In the genomic region with DNA sequence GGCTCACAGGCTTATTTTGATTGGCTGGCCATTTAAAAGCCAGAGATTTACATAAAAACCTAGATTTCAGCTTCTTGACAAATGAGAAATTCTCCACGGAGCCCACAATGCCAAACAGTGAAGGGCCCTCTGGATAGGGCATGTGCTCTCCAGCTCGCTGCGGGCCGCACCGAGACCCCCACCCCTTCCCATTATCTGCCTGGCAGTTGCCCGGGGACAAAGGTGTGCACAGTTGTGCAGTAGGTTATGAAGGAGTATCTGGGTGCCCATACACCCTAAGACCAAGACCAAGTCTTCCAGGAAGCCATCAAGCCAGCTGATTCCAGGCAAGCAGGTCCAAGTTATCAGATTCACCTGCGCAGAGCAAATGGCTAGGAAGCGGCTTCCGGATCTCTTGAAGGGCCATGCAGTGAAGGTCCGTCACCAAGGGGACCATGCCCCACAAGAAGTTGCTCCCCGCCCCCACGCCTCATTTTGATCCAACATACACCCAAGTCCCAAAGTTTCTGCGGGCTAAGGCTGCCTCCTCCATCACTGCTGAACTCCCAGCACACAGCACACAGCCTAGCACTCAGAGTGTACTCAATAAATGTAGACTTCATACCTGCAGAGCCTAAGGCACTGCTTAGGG, we compare ENCODE assay signal across 8 cellular contexts. TPM values are rescaled to one million over a fixed set of nuclear protein-coding genes. Genes with fewer than 3 reads are reported as not detected.
DNase-seq lines count a peak whose midpoint lies in the region; ATAC-seq and TF ChIP-seq lines count a peak whose summit lies in the region.

No MANE protein-coding gene starts in this region.

- intact Hi-C loops in Right ventricle myocardium superior (cut with DNase I): no loop called here
- intact Hi-C loops in cardiac septum (cut with DNase I): loop anchor here (2.0 kb wide), 1 partner anchor 117 kb away; the partner anchor contains the start of gene NR2C2

- H3K9me3 Mint-ChIP-seq in central memory CD8-positive, alpha-beta T cell: no peaks in the 10 kb centered on the region
- no peaks in the 10 kb centered on the region for H3K9me3 Mint-ChIP-seq in mesothelial cell of epicardium

- peaks cover 8% of the 10 kb centered on the region for H3K36me3 Mint-ChIP-seq in central memory CD8-positive, alpha-beta T cell (ENCODE audit: insufficient read depth)
- peaks cover 16% of the 10 kb centered on the region for H3K36me3 Mint-ChIP-seq in mesothelial cell of epicardium

- peak overlapping the region; percentile 94 for H3K4me3 Mint-ChIP-seq in central memory CD8-positive, alpha-beta T cell
- H3K4me3 Mint-ChIP-seq in mesothelial cell of epicardium: peak overlapping the region; percentile 98

- peak; percentile 1 for ATAC-seq in Right ventricle myocardium superior (ENCODE audit: poor library complexity)
- ATAC-seq in central memory CD8-positive, alpha-beta T cell (replicated peaks; ENCODE audit: extremely low read depth, poor library complexity, severe bottlenecking): no peak
- no peak for ATAC-seq in HG02870 (IDR thresholded peaks at IDR 0.05; ENCODE audit: unreplicated experiment)
- no peak for ATAC-seq in HG03095 (IDR thresholded peaks at IDR 0.05; ENCODE audit: unreplicated experiment)
- ATAC-seq in HG03439 (IDR thresholded peaks at IDR 0.05; ENCODE audit: unreplicated experiment): no peak

- peaks cover 27% of the 10 kb centered on the region for H3K4me1 Mint-ChIP-seq in central memory CD8-positive, alpha-beta T cell
- H3K4me1 Mint-ChIP-seq in mesothelial cell of epicardium: peaks cover 19% of the 10 kb centered on the region

- H3K27me3 Mint-ChIP-seq in central memory CD8-positive, alpha-beta T cell: no peaks in the 10 kb centered on the region
- H3K27me3 Mint-ChIP-seq in mesothelial cell of epicardium (ENCODE audit: low read depth): no peaks in the 10 kb centered on the region

- H3K27ac Mint-ChIP-seq in central memory CD8-positive, alpha-beta T cell (ENCODE audit: low read depth): peak overlapping the region; percentile 89
- peak overlapping the region; percentile 30 for H3K27ac Mint-ChIP-seq in mesothelial cell of epicardium

- no peak for TF ChIP-seq CTCF in mesothelial cell of epicardium (IDR thresholded peaks at IDR 0.05; ENCODE audit: unreplicated experiment)

- no peak for DNase-seq in Right ventricle myocardium superior
- no peak for DNase-seq in cardiac septum (ENCODE audit: low spot score)
- DNase-seq in central memory CD8-positive, alpha-beta T cell (ENCODE audit: low spot score in 2 of 2): no peak
- no peak for DNase-seq in mesothelial cell of epicardium (ENCODE audit: low spot score in 2 of 2, unreplicated experiment in 2 of 2)
- no peak for DNase-seq in NOMO-1 treated with dmso at 0.1 percent for 144 hours (lab: John Stamatoyannopoulos, UW; ENCODE audit: unreplicated experiment)

RNA-seq across cellular contexts. Expression of gene MRPS25, which starts 1.3 kb away (rescaled TPM):
- 152 TPM for total RNA-seq in Right ventricle myocardium superior
- total RNA-seq in cardiac septum: 77.7 TPM
- 66.3 to 70.4 TPM (median 66.7 TPM) in 3 replicates for total RNA-seq in mesothelial cell of epicardium

RNA-seq across cellular contexts. Expression of gene RBSN, which starts 35.2 kb away (rescaled TPM):
- total RNA-seq in Right ventricle myocardium superior (17.1 TPM), cardiac septum (24.1 TPM), mesothelial cell of epicardium (35.2 to 38.1 TPM (median 35.8 TPM) in 3 replicates)
